Comparison of ENCODE assay signal across 1 cellular context in the genomic region with DNA sequence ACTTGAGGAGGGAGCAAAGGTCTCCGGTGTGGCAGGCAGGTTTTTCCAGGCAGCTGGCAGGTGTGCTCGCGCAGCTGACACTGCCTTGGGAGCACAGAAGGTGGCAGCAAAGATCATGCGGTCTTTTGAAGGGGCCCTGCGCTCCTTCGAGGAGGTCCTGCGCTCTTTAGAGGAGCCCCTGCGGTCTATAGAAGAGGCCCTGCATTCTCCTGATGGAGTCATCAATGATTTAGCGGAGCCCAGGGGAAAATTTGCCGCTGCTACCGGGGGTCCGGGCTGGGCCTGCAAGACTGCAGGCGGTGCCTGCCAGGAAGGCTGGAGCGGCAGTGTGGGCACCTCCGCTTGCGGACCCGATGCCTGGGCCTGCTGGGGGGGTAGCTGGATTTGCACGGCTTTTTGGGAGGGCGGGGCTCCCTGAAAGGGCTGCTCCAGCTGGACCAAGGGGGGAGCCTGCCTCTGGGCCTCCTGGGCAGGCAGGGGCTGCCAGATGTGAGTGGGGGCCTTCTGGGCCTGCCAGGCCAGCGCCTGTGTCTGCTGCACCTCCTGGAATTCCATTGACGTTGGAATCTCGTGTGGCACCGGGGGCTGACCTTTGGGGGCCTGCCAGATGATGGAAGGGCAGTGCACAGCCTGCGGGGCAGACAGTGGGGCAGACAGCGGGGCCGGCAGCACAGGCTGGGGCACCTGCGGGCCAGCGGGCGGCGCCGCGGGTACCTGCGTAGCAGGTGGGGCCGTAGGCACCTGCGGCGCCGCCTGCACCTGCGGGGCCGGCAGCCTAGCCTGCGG.
TF ChIP-seq lines count a peak whose summit lies in the region.

No MANE protein-coding gene starts in this region.

TF ChIP-seq in H1, 55 proteins besides CTCF, POLR2A, EP300 and RAD21:
- TF ChIP-seq TCF12 (IDR thresholded peaks at IDR 0.05; ENCODE audit: low read depth, low read length) (no peak), CHD2 (IDR thresholded peaks at IDR 0.05; ENCODE audit: low read length) (no peak), CTBP2 (IDR thresholded peaks at IDR 0.05; ENCODE audit: borderline replicate concordance, insufficient read depth, insufficient read length, low read length) (no peak), CBX5 (IDR thresholded peaks at IDR 0.05; ENCODE audit: low read depth, low read length) (no peak), RFX5 (IDR thresholded peaks at IDR 0.05; ENCODE audit: borderline replicate concordance, low read depth, low read length) (no peak), SP4 (IDR thresholded peaks at IDR 0.05; ENCODE audit: low read length) (no peak), NANOG (IDR thresholded peaks at IDR 0.05; ENCODE audit: insufficient read depth, low read depth, low read length, poor library complexity, severe bottlenecking) (no peak), TBP (IDR thresholded peaks at IDR 0.05; ENCODE audit: low read depth, low read length) (no peak), ASH2L (IDR thresholded peaks at IDR 0.05; ENCODE audit: low read length) (no peak), RNF2 (IDR thresholded peaks at IDR 0.05; ENCODE audit: borderline replicate concordance, low read depth, low read length, missing control alignments, poor library complexity, severe bottlenecking) (no peak)
